Comparison of ENCODE assay signal across 8 cellular contexts in the genomic region with DNA sequence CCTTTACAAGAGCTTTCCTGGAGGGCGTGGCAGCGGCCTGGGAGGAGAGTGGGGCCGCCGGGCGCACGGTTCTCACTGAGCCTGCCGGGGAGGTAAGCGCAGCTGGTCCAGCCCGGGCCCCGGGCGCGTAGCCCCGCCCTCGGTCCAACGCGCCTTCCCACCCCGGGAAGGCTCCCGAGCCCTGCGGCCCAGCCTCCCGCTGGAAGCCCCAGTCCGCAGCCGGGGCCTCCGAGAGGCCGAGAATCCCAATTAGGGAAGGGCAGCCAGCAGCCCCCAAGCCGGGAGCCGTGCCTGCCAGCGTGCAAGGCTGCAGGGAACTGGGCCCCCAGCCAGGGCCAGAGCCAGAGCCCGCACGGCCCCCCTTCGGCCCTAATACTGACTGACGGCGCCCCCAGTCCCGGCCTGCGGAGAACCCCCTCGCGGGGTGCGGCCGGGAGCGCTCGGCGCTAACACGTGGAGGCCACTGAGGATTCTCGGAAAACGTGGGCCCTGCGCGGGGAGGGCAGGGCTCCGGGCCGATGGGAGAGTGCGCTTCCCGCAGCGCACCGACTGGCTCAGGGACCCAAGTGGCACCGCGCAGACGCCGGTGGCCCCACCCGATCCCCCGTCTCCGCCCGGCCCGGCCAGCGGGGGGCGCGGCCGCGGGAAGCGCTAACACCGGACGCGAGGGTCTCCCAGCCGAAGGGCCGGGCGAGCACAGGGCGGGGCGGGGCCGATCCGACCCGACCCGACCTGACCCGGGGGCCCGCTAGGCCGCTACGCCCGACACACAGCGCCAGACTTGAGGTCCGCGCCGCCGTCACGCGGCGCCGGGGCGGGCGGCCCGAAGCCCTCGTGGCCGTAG. TPM values are rescaled to one million over a fixed set of nuclear protein-coding genes. Genes with fewer than 3 reads are reported as not detected.
DNase-seq lines count a peak whose midpoint lies in the region; ATAC-seq and TF ChIP-seq lines count a peak whose summit lies in the region.
"Had no signal": no experiment of that assay in that cellular context is flagged by ENCODE, and none has a peak within 500 bp of the region (broad histone marks: within the 10 kb centered on the region; RNA-seq: fewer than 3 reads in every experiment).

No MANE protein-coding gene starts in this region.

- H3K4ac ChIP-seq in mesendoderm (ENCODE audit: low read depth, low read length) = peak overlapping the region; percentile 99

- peaks cover 6% of the 10 kb centered on the region for H3K79me1 ChIP-seq in mesendoderm (ENCODE audit: low read length)

- no peaks in the 10 kb centered on the region for H3K9me3 ChIP-seq in thyroid gland

- H2BK5ac ChIP-seq in mesendoderm (ENCODE audit: low read length) = peak overlapping the region; percentile 95

- H3K56ac ChIP-seq in mesendoderm (ENCODE audit: low read length) = peak overlapping the region; percentile 98

- H3K23ac ChIP-seq in mesendoderm (ENCODE audit: low read length) = peak overlapping the region; percentile 100

- no peak overlapping the region for H4K5ac ChIP-seq in mesendoderm (ENCODE audit: low read length)

- peak overlapping the region; percentile 72 for H3K4me2 ChIP-seq in mesendoderm (ENCODE audit: low read length)

- intact Hi-C loops in thyroid gland (cut with DNase I) = loop anchor here (10.0 kb wide), 1 partner anchor 52 kb away; a partner anchor contains a TSS

- H3K4me1 ChIP-seq in mesendoderm (ENCODE audit: control insufficient read depth, low read depth, low read length) (peaks cover 14% of the 10 kb centered on the region), thyroid gland (peaks cover 23 to 51% of the 10 kb centered on the region in 2 donors)

- H2BK120ac ChIP-seq in mesendoderm (ENCODE audit: low read depth, low read length) = peak overlapping the region; percentile 66

- H2AK5ac ChIP-seq in mesendoderm (ENCODE audit: low read length) = no peak overlapping the region

- peak overlapping the region; percentile 99 for H3K18ac ChIP-seq in mesendoderm (ENCODE audit: low read length)

- H3K27ac ChIP-seq in mesendoderm (ENCODE audit: low read depth, low read length) (peak overlapping the region; percentile 99), thyroid gland (peak overlapping the region in 2 of 3 donors; percentile 43 to 75)

- H3K27me3 ChIP-seq in mesendoderm (ENCODE audit: insufficient read depth, low read length, poor library complexity) (no peaks in the 10 kb centered on the region), thyroid gland (no peaks in the 10 kb centered on the region)

- no CpG with 5 or more reads among the region's 98 CpGs for WGBS in mesendoderm (ENCODE audit: extremely low coverage, insufficient coverage, low lambda C conversion rate)
- 21 to 50% methylated on average over 6 to 13 of the region's 98 CpGs for WGBS in thyroid gland, 2 donors

- H3K9ac ChIP-seq in mesendoderm (ENCODE audit: low read length) = peak overlapping the region; percentile 99

- H4K8ac ChIP-seq in mesendoderm (ENCODE audit: low read depth, low read length) = no peak overlapping the region

- TF ChIP-seq POLR2A in thyroid gland (IDR thresholded peaks at IDR 0.05) = peak in 1 of 2 donors; percentile 20

- TF ChIP-seq CTCF in epithelial cell of proximal tubule (conservative IDR thresholded peaks at IDR 0.05; ENCODE audit: low read depth, low read length) = no peak
- TF ChIP-seq CTCF in thyroid gland (IDR thresholded peaks at IDR 0.05) = peak in 2 of 6 experiments; percentile 13 to 27

- H2BK15ac ChIP-seq in mesendoderm (replicated peaks; ENCODE audit: low read depth) = no peak overlapping the region

- peak overlapping the region; percentile 46 for H3K4me3 ChIP-seq in epithelial cell of proximal tubule (ENCODE audit: low read depth, low read length)
- H3K4me3 ChIP-seq in mesendoderm (ENCODE audit: low read length) = peak overlapping the region; percentile 90
- H3K4me3 ChIP-seq in thyroid gland (replicated peaks in 1 of 3) = peak overlapping the region; percentile 19 to 57 (median 38)

- H3K79me2 ChIP-seq in mesendoderm (ENCODE audit: control insufficient read depth, insufficient read depth, low read length) = peaks cover 45% of the 10 kb centered on the region

- DNase-seq in NCI-H82 (lab: John Stamatoyannopoulos, UW) (peak; percentile 92), epithelial cell of proximal tubule (ENCODE audit: low read depth) (no peak), mesendoderm (peak; percentile 80), thyroid gland (peak; percentile 61)
- DNase-seq in effector CD4-positive, alpha-beta T cell = no peak
- no peak for DNase-seq in activated T-cell treated with anti-CD3 and anti-CD28 coated beads, Interleukin-2, amount 50 U/mL, for 48 hours
- DNase-seq: T1000 had no signal

- H3K36me3 ChIP-seq in mesendoderm (ENCODE audit: control insufficient read depth, insufficient read depth, low read length) (no peaks in the 10 kb centered on the region), thyroid gland (peaks cover 6 to 8% of the 10 kb centered on the region in 2 donors)

- no peak for ATAC-seq in GM21528 (IDR thresholded peaks at IDR 0.05; ENCODE audit: low FRiP score, unreplicated experiment)

RNA-seq across cellular contexts. Expression of a gene that starts 5.7 kb away (rescaled TPM):
- total RNA-seq in epithelial cell of proximal tubule (12.7 and 17.4 TPM in 2 replicates), thyroid gland (10 to 100 TPM; 14.7 to 29.7 (median 18.6) TPM)
- polyA plus RNA-seq in mesendoderm (2013, experiment 1 of 2) = 12.0 TPM
- 12.9 TPM for polyA plus RNA-seq in mesendoderm (2013, experiment 2 of 2)

RNA-seq across cellular contexts. Expression of a gene that starts 50.4 kb away (rescaled TPM):
- total RNA-seq in epithelial cell of proximal tubule (50.9 and 57.4 TPM in 2 replicates), thyroid gland (10 to 100 TPM in 2 of 4 donors, 1 to 10 TPM in 2; 7.4 to 12.6 (median 10.3) TPM)
- 63.0 TPM for polyA plus RNA-seq in mesendoderm (2013, experiment 1 of 2)
- polyA plus RNA-seq in mesendoderm (2013, experiment 2 of 2) = 65.1 TPM

Comparison
In these comparisons a context has a peak if more than half of its experiments do, and no peak if none do; other contexts are left out.
1. DNase-seq: peak in NCI-H82 (single experiment), mesendoderm (single experiment) and thyroid gland (2 of 2); none in epithelial cell of proximal tubule (single experiment), effector CD4-positive, alpha-beta T cell (single experiment) and activated T-cell treated with anti-CD3 and anti-CD28 coated beads, Interleukin-2, amount 50 U/mL, for 48 hours (0 of 2).
2. H3K4me3 ChIP-seq: peak in every context shown above with its lines; median percentile 90 in mesendoderm; 46 in epithelial cell of proximal tubule; 38 in thyroid gland.